ENCODE assay signal across 8 cellular contexts in the genomic region with DNA sequence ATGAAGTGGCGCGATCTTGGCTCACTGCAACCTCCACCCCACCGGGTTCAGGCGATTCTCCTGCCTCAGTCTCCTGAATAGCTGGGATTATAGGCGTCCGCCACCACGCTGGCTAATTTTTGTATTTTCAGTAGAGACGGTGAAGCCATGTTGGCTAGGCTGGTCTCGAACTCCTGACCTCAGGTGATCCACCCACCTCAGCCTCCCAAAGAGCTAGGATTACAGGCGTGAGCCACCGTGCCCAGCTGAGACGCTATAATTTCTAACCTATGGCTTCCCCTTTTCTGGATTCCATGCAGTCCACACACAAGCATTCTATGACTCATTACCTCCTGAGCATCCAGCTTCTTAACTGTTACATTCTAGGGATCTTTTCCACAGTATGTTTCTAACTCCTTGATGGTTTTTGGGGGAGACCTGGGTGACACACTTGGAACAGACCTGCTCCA. TPM values are rescaled to one million over a fixed set of nuclear protein-coding genes. Genes with fewer than 3 reads are reported as not detected.
DNase-seq lines count a peak whose midpoint lies in the region; ATAC-seq and TF ChIP-seq lines count a peak whose summit lies in the region.

No MANE protein-coding gene starts in this region.

- H3K4me3 ChIP-seq in fibroblast of lung (replicated peaks in 1 of 4; ENCODE audit: control extremely low read depth in 1 of 4, insufficient read depth in 1 of 4, low read depth in 3 of 4, low read length in 4 of 4) (no peak overlapping the region), skeletal muscle satellite cell (ENCODE audit: low read length) (no peak overlapping the region)

- no peak for TF ChIP-seq CTCF in fibroblast of lung (conservative IDR thresholded peaks at IDR 0.05 in 1 of 2, IDR thresholded peaks at IDR 0.05 in 1 of 2; ENCODE audit: low read depth in 1 of 2, low read length in 2 of 2)

- no peaks in the 10 kb centered on the region for H4K20me1 ChIP-seq in fibroblast of lung (ENCODE audit: control insufficient read depth, extremely low read depth, insufficient read depth, low read length)

- DNase-seq in NCI-H748 (lab: John Stamatoyannopoulos, UW; ENCODE audit: unreplicated experiment) (peak; percentile 3), NCI-H748 treated with DMSO at 0.1 percent for 48 hours (lab: John Stamatoyannopoulos, UW) (no peak), fibroblast of lung (ENCODE audit: low read depth in 2 of 2) (peak; percentile 69 to 90)

- peaks cover 30% of the 10 kb centered on the region for H3K4me1 ChIP-seq in fibroblast of lung (ENCODE audit: control insufficient read depth, extremely low read depth, insufficient read depth, low read length)
- peaks cover 42% of the 10 kb centered on the region for H3K4me1 ChIP-seq in skeletal muscle satellite cell (ENCODE audit: control insufficient read depth, insufficient read depth, low read length)

- H3K9me3 ChIP-seq in fibroblast of lung (ENCODE audit: control insufficient read depth, insufficient read depth, low read depth, low read length) (no peaks in the 10 kb centered on the region), skeletal muscle satellite cell (replicated peaks; ENCODE audit: low read length) (no peaks in the 10 kb centered on the region)

- H2AFZ ChIP-seq in fibroblast of lung (ENCODE audit: low read length), result no peak overlapping the region

- no peaks in the 10 kb centered on the region for H3K79me2 ChIP-seq in fibroblast of lung (ENCODE audit: control insufficient read depth, insufficient read depth, low read length)

- H3K9ac ChIP-seq in fibroblast of lung (ENCODE audit: insufficient read depth, low read length) (no peak overlapping the region), skeletal muscle satellite cell (ENCODE audit: low read depth, low read length) (peak overlapping the region; percentile 37)

- no peaks in the 10 kb centered on the region for H3K36me3 ChIP-seq in fibroblast of lung (ENCODE audit: control insufficient read depth, insufficient read depth, low read length)
- peaks cover 12% of the 10 kb centered on the region for H3K36me3 ChIP-seq in skeletal muscle satellite cell (ENCODE audit: insufficient read depth, low read length)

- H3K27me3 ChIP-seq in fibroblast of lung (ENCODE audit: control insufficient read depth, insufficient read depth, low read length) (no peaks in the 10 kb centered on the region), skeletal muscle satellite cell (ENCODE audit: control insufficient read depth, insufficient read depth, low read length) (no peaks in the 10 kb centered on the region)

- peak overlapping the region; percentile 73 for H3K27ac ChIP-seq in fibroblast of lung (ENCODE audit: insufficient read depth, low read length)

- H3K4me2 ChIP-seq in fibroblast of lung (ENCODE audit: extremely low read depth, insufficient read depth, low read length), result peak overlapping the region; percentile 59
- H3K4me2 ChIP-seq in skeletal muscle satellite cell (ENCODE audit: low read length), result peak overlapping the region; percentile 61

- peak; percentile 80 for ATAC-seq in SK-N-SH treated with all-trans-retinoic acid at 6 μM for 48 hours
- no peak for ATAC-seq in GM21786 (IDR thresholded peaks at IDR 0.05; ENCODE audit: unreplicated experiment)
- ATAC-seq in HG03469 (IDR thresholded peaks at IDR 0.05; ENCODE audit: unreplicated experiment), result no peak
- ATAC-seq in HG02610 (IDR thresholded peaks at IDR 0.05; ENCODE audit: unreplicated experiment), result no peak

TF ChIP-seq in SK-N-SH treated with all-trans-retinoic acid at 6 μM for 48 hours, 23 proteins besides CTCF, POLR2A, EP300 and RAD21 (continues in another document):
- TF ChIP-seq SNAI2 (CRISPR knock-in tag; IDR thresholded peaks at IDR 0.05) (no peak), PPARA (CRISPR knock-in tag; IDR thresholded peaks at IDR 0.05; ENCODE audit: borderline replicate concordance) (no peak), RARB (CRISPR knock-in tag; IDR thresholded peaks at IDR 0.05) (no peak), ZFP30 (CRISPR knock-in tag; IDR thresholded peaks at IDR 0.05) (no peak), CSDC2 (CRISPR knock-in tag; IDR thresholded peaks at IDR 0.05) (no peak)
- TF ChIP-seq, protein P1, sequence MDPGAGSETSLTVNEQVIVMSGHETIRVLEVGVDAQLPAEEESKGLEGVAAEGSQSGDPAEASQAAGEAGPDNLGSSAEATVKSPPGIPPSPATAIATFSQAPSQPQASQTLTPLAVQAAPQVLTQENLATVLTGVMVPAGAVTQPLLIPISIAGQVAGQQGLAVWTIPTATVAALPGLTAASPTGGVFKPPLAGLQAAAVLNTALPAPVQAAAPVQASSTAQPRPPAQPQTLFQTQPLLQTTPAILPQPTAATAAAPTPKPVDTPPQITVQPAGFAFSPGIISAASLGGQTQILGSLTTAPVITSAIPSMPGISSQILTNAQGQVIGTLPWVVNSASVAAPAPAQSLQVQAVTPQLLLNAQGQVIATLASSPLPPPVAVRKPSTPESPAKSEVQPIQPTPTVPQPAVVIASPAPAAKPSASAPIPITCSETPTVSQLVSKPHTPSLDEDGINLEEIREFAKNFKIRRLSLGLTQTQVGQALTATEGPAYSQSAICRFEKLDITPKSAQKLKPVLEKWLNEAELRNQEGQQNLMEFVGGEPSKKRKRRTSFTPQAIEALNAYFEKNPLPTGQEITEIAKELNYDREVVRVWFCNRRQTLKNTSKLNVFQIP (CRISPR knock-in tag; IDR thresholded peaks at IDR 0.05; ENCODE audit: borderline replicate concordance, low read depth), result no peak
- TF ChIP-seq, protein P2, sequence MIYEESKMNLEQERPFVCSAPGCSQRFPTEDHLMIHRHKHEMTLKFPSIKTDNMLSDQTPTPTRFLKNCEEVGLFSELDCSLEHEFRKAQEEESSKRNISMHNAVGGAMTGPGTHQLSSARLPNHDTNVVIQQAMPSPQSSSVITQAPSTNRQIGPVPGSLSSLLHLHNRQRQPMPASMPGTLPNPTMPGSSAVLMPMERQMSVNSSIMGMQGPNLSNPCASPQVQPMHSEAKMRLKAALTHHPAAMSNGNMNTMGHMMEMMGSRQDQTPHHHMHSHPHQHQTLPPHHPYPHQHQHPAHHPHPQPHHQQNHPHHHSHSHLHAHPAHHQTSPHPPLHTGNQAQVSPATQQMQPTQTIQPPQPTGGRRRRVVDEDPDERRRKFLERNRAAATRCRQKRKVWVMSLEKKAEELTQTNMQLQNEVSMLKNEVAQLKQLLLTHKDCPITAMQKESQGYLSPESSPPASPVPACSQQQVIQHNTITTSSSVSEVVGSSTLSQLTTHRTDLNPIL (CRISPR knock-in tag; IDR thresholded peaks at IDR 0.05; ENCODE audit: low read depth), result no peak
- TF ChIP-seq, protein P3, sequence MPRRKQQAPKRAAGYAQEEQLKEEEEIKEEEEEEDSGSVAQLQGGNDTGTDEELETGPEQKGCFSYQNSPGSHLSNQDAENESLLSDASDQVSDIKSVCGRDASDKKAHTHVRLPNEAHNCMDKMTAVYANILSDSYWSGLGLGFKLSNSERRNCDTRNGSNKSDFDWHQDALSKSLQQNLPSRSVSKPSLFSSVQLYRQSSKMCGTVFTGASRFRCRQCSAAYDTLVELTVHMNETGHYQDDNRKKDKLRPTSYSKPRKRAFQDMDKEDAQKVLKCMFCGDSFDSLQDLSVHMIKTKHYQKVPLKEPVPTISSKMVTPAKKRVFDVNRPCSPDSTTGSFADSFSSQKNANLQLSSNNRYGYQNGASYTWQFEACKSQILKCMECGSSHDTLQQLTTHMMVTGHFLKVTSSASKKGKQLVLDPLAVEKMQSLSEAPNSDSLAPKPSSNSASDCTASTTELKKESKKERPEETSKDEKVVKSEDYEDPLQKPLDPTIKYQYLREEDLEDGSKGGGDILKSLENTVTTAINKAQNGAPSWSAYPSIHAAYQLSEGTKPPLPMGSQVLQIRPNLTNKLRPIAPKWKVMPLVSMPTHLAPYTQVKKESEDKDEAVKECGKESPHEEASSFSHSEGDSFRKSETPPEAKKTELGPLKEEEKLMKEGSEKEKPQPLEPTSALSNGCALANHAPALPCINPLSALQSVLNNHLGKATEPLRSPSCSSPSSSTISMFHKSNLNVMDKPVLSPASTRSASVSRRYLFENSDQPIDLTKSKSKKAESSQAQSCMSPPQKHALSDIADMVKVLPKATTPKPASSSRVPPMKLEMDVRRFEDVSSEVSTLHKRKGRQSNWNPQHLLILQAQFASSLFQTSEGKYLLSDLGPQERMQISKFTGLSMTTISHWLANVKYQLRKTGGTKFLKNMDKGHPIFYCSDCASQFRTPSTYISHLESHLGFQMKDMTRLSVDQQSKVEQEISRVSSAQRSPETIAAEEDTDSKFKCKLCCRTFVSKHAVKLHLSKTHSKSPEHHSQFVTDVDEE (CRISPR knock-in tag; IDR thresholded peaks at IDR 0.05), result no peak
- TF ChIP-seq, protein P4, sequence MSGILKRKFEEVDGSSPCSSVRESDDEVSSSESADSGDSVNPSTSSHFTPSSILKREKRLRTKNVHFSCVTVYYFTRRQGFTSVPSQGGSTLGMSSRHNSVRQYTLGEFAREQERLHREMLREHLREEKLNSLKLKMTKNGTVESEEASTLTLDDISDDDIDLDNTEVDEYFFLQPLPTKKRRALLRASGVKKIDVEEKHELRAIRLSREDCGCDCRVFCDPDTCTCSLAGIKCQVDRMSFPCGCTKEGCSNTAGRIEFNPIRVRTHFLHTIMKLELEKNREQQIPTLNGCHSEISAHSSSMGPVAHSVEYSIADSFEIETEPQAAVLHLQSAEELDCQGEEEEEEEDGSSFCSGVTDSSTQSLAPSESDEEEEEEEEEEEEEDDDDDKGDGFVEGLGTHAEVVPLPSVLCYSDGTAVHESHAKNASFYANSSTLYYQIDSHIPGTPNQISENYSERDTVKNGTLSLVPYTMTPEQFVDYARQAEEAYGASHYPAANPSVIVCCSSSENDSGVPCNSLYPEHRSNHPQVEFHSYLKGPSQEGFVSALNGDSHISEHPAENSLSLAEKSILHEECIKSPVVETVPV (CRISPR knock-in tag; IDR thresholded peaks at IDR 0.05), result no peak

RNA-seq across cellular contexts. Expression of a gene that starts 11.9 kb away (rescaled TPM):
- 29.3 and 61.8 TPM in 2 replicates for total RNA-seq in fibroblast of lung
- 104 and 120 TPM in 2 replicates for polyA plus RNA-seq in fibroblast of lung
- 50.8 and 51.8 TPM in 2 replicates for polyA plus RNA-seq in fibroblast of lung (2012)
- 16.6 and 60.2 TPM in 2 replicates for polyA minus RNA-seq in fibroblast of lung (ENCODE audit: low replicate concordance)
- 46.3 and 52.2 TPM in 2 replicates for total RNA-seq in skeletal muscle satellite cell (2012; rRNA removed)

RNA-seq across cellular contexts. Expression of a gene that starts 53.6 kb away (rescaled TPM):
- 8,130 and 10,208 TPM in 2 replicates for total RNA-seq in fibroblast of lung
- 7,414 and 10,645 TPM in 2 replicates for polyA plus RNA-seq in fibroblast of lung
- 9,984 and 10,031 TPM in 2 replicates for polyA plus RNA-seq in fibroblast of lung (2012)
- polyA minus RNA-seq in fibroblast of lung (ENCODE audit: low replicate concordance), result 1,198 and 1,308 TPM in 2 replicates
- 4,947 and 6,455 TPM in 2 replicates for total RNA-seq in skeletal muscle satellite cell (2012; rRNA removed)
